8 cellular contexts compared by ENCODE assay signal in genomic region chrX:53481093-53481492, GRCh38. TPM values are rescaled to one million over a fixed set of nuclear protein-coding genes. Genes with fewer than 3 reads are reported as not detected.
A peak's percentile ranks its signal among the peaks of the same experiment; 100 is the strongest.
DNase-seq lines count a peak whose midpoint lies in the region; ATAC-seq and TF ChIP-seq lines count a peak whose summit lies in the region.
"Had no signal": no experiment of that assay in that cellular context is flagged by ENCODE, and none has a peak within 500 bp of the region (broad histone marks: within the 10 kb centered on the region; RNA-seq: fewer than 3 reads in every experiment).

No MANE protein-coding gene starts in this region.

- DNase-seq in SHP77 (lab: John Stamatoyannopoulos, UW) (peak; percentile 51 to 56), fibroblast of pulmonary artery (ENCODE audit: low read depth) (no peak), NCI-H226 (no peak), tibial nerve (ENCODE audit: low spot score in 2 of 2) (no peak)
- DNase-seq: midbrain had no signal

- WGBS in tibial nerve, 2 donors: 39% methylated on average over 5 of the region's 5 CpGs

- H3K4me1 ChIP-seq in tibial nerve: no peaks in the 10 kb centered on the region

- no peak for ATAC-seq in GM18861 (IDR thresholded peaks at IDR 0.05; ENCODE audit: unreplicated experiment)

- no peak for TF ChIP-seq POLR2A in tibial nerve (IDR thresholded peaks at IDR 0.05)

- peaks cover 0 to 13% of the 10 kb centered on the region in 2 donors for H3K27me3 ChIP-seq in tibial nerve

- H3K9me3 ChIP-seq in tibial nerve: no peaks in the 10 kb centered on the region

- TF ChIP-seq CTCF in C4-2B (conservative IDR thresholded peaks at IDR 0.05) (peak; percentile 36), GM12873 (IDR thresholded peaks at IDR 0.05; ENCODE audit: insufficient read depth, low read depth, low read length, missing control alignments) (peak; percentile 58), fibroblast of pulmonary artery (IDR thresholded peaks at IDR 0.05; ENCODE audit: low read length, missing control alignments) (peak; percentile 40), tibial nerve (IDR thresholded peaks at IDR 0.05) (no peak)

- TF ChIP-seq EP300 in tibial nerve (IDR thresholded peaks at IDR 0.05): no peak

- H3K4me3 ChIP-seq in fibroblast of pulmonary artery (replicated peaks; ENCODE audit: low read depth, low read length) (no peak overlapping the region), tibial nerve (no peak overlapping the region)

- H3K36me3 ChIP-seq in tibial nerve: no peaks in the 10 kb centered on the region

- H3K27ac ChIP-seq in C4-2B (no peak overlapping the region), tibial nerve (no peak overlapping the region)

RNA-seq across cellular contexts. Expression of gene HSD17B10, which starts 46.9 kb away (rescaled TPM):
- 100 to 1,000 TPM in 1 of 4 donors, 10 to 100 TPM in 3; 68.1 to 137 (median 86.0) TPM for total RNA-seq in tibial nerve

RNA-seq across cellular contexts. Expression of gene RIBC1, which starts 58.4 kb away (rescaled TPM):
- total RNA-seq in tibial nerve: 1 to 10 TPM in 1 of 4 donors, under 1 TPM in 2, not detected in 1; 0.42 to 2.5 (median 0.44) TPM

RNA-seq across cellular contexts. Expression of gene SMC1A, which starts 58.6 kb away (rescaled TPM):
- 10 to 100 TPM; 22.4 to 64.3 (median 27.4) TPM for total RNA-seq in tibial nerve

Comparison
In these comparisons a context has a peak if more than half of its experiments do, and no peak if none do; other contexts are left out.
1. CTCF ChIP-seq: peak in C4-2B (single experiment), GM12873 (single experiment) and fibroblast of pulmonary artery (single experiment); none in tibial nerve (0 of 5).
2. DNase-seq: peak in SHP77 (2 of 2); none in fibroblast of pulmonary artery (single experiment), NCI-H226 (single experiment) and tibial nerve (0 of 2).